In genomic region chr10:114915294-114915693, GRCh38 we compare ENCODE assay signal across 1 cellular context.
TF ChIP-seq lines count a peak whose summit lies in the region.

No MANE protein-coding gene starts in this region.

TF ChIP-seq in HEK293, 187 proteins besides CTCF, POLR2A, EP300 and RAD21:
- TF ChIP-seq ZNF629 (tag by site-specific recombination; IDR thresholded peaks at IDR 0.05) (peak; percentile 64), ZNF26 (tag by site-specific recombination; IDR thresholded peaks at IDR 0.05) (no peak), BCL11A (tag by site-specific recombination; IDR thresholded peaks at IDR 0.05; ENCODE audit: low read depth) (peak; percentile 49; the same call in 1 of the 2 replicates), BCL6B (tag by site-specific recombination; IDR thresholded peaks at IDR 0.05) (peak; percentile 80), ZNF660 (tag by site-specific recombination; IDR thresholded peaks at IDR 0.05) (peak; percentile 33; the same call in 1 of the 2 replicates), ZNF366 (tag by site-specific recombination; conservative IDR thresholded peaks at IDR 0.05) (peak; percentile 55; the same call in 1 of the 2 replicates), ZNF175 (tag by site-specific recombination; IDR thresholded peaks at IDR 0.05) (no peak), HIC1 (tag by site-specific recombination; IDR thresholded peaks at IDR 0.05) (peak; percentile 64; the same call in 1 of the 2 replicates), ZNF2 (tag by site-specific recombination; IDR thresholded peaks at IDR 0.05) (no peak), OSR2 (tag by site-specific recombination; IDR thresholded peaks at IDR 0.05) (peak; percentile 38; the same call in 1 of the 2 replicates), ZNF777 (tag by site-specific recombination; IDR thresholded peaks at IDR 0.05; ENCODE audit: borderline replicate concordance) (no peak), PRDM6 (tag by site-specific recombination; IDR thresholded peaks at IDR 0.05) (peak; percentile 76), ATF2 (tag by site-specific recombination; IDR thresholded peaks at IDR 0.05; ENCODE audit: low read depth) (peak; percentile 78)
